Comparison of ENCODE assay signal across 13 cellular contexts in the genomic region with DNA sequence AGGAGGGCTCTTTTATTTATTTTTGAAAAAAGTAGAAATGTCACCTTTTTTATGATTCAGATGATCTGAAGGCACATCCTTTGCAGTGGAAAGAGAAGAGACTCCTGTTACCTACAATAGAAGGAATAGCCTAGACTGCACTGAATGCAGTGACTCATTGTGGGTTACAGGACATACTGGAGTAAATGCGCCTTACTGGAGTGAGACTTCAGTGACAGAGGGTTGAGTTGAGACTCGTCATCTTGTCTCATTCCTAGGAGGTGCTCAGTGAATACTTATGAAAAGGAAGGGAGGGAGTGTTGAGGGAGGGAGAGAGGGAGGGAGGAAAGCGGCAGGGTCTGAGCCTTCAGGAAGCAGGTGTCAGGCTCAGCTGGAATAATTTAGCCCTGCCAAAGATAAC. TPM values are rescaled to one million over a fixed set of nuclear protein-coding genes. Genes with fewer than 3 reads are reported as not detected.
DNase-seq lines count a peak whose midpoint lies in the region; ATAC-seq, FAIRE-seq and TF ChIP-seq lines count a peak whose summit lies in the region.
"Had no signal": no experiment of that assay in that cellular context is flagged by ENCODE, and none has a peak within 500 bp of the region (broad histone marks: within the 10 kb centered on the region; RNA-seq: fewer than 3 reads in every experiment).

No MANE protein-coding gene starts in this region.

- no peaks in the 10 kb centered on the region for H3K9me3 Mint-ChIP-seq in activated T-cell treated with anti-CD3 and anti-CD28 coated beads, Interleukin-2, amount 50 U/mL, for 72 hours
- no peaks in the 10 kb centered on the region for H3K9me3 Mint-ChIP-seq in T-helper 2 cell treated with Interferon-gamma antibody and Interleukin-4, amounts not matched to agents 5 μg/mL and 100 μg/mL, for 36 hours

- no peak for FAIRE-seq in urothelium cell line (lab: Jason Lieb, UNC)

- H3K9me3 ChIP-seq in SK-N-SH, result no peaks in the 10 kb centered on the region
- H3K9me3 ChIP-seq: adrenal gland, HAP-1 had no signal

- H3K4me1 ChIP-seq in SK-N-SH (ENCODE audit: control insufficient read depth in 1 of 2, insufficient read depth in 2 of 2, low read depth in 1 of 2, low read length in 1 of 2), result no peaks in the 10 kb centered on the region

- no peak overlapping the region for H3K4me3 Mint-ChIP-seq in activated T-cell treated with anti-CD3 and anti-CD28 coated beads, Interleukin-2, amount 50 U/mL, for 72 hours
- no peak overlapping the region for H3K4me3 Mint-ChIP-seq in T-helper 2 cell treated with Interferon-gamma antibody and Interleukin-4, amounts not matched to agents 5 μg/mL and 100 μg/mL, for 36 hours
- H3K4me3 Mint-ChIP-seq: nephron, T-helper 17 cell had no signal

- no peaks in the 10 kb centered on the region for H3K36me3 ChIP-seq in SK-N-SH (replicated peaks in 1 of 2; ENCODE audit: control insufficient read depth in 1 of 2, insufficient read depth in 2 of 2, low read length in 1 of 2)
- H3K36me3 ChIP-seq: adrenal gland, HAP-1 had no signal

- no peak for TF ChIP-seq RAD21 in SK-N-SH (IDR thresholded peaks at IDR 0.05; ENCODE audit: low read length)

- H4K20me1 ChIP-seq in SK-N-SH (ENCODE audit: insufficient read depth), result no peaks in the 10 kb centered on the region

- H3K27ac ChIP-seq in SK-N-SH (ENCODE audit: low read depth in 2 of 2, low read length in 1 of 2), result no peak overlapping the region
- H3K27ac ChIP-seq: adrenal gland had no signal

- no peak overlapping the region for H3K4me3 ChIP-seq in SK-N-SH (ENCODE audit: low read depth in 2 of 2, low read length in 1 of 2)
- no peak overlapping the region for H3K4me3 ChIP-seq in fibroblast of mammary gland (ENCODE audit: control insufficient read depth, low read depth, low read length)
- H3K4me3 ChIP-seq: adrenal gland, HAP-1 had no signal

- H3K9me2 ChIP-seq in SK-N-SH, result no peaks in the 10 kb centered on the region

- no peak overlapping the region for H3K9ac ChIP-seq in SK-N-SH

- WGBS in SK-N-SH (ENCODE audit: low lambda C conversion rate), result 43% methylated on average over 3 of the region's 3 CpGs

- H3K27me3 Mint-ChIP-seq in activated T-cell treated with anti-CD3 and anti-CD28 coated beads, Interleukin-2, amount 50 U/mL, for 72 hours (ENCODE audit: low read depth), result peaks cover 26% of the 10 kb centered on the region
- peaks cover 15% of the 10 kb centered on the region for H3K27me3 Mint-ChIP-seq in T-helper 2 cell treated with Interferon-gamma antibody and Interleukin-4, amounts not matched to agents 5 μg/mL and 100 μg/mL, for 36 hours (ENCODE audit: low read depth)

- H3F3A ChIP-seq in SK-N-SH (replicated peaks; ENCODE audit: insufficient read depth), result peaks cover 9% of the 10 kb centered on the region

- no peaks in the 10 kb centered on the region for H3K79me2 ChIP-seq in SK-N-SH (ENCODE audit: insufficient read depth)

- no peaks in the 10 kb centered on the region for H3K27me3 ChIP-seq in SK-N-SH (ENCODE audit: insufficient read depth)
- H3K27me3 ChIP-seq: adrenal gland had no signal

- peak; percentile 25 to 43 for ATAC-seq in activated T-cell treated with anti-CD3 and anti-CD28 coated beads, Interleukin-2, amount 50 U/mL, for 72 hours (replicated peaks in 1 of 2)
- ATAC-seq: T-helper 17 cell had no signal

- DNase-seq in activated T-cell treated with anti-CD3 and anti-CD28 coated beads, Interleukin-2, amount 50 U/mL, for 72 hours, result no peak
- DNase-seq in activated T-cell treated with anti-CD3 and anti-CD28 coated beads, Interleukin-2, amount 50 U/mL, for 48 hours, result no peak
- no peak for DNase-seq in SK-N-SH
- peak; percentile 72 for DNase-seq in fibroblast of mammary gland (ENCODE audit: low read depth)
- peak; percentile 66 for DNase-seq in urothelium cell line (ENCODE audit: low spot score)
- no peak for DNase-seq in medulla oblongata (ENCODE audit: extremely low spot score)
- no peak for DNase-seq in T-helper 2 cell treated with Interferon-gamma antibody and Interleukin-4, amounts not matched to agents 5 μg/mL and 100 μg/mL, for 36 hours (ENCODE audit: low spot score)
- no peak for DNase-seq in NCI-H2107 treated with DMSO at 0.1 percent for 48 hours (lab: John Stamatoyannopoulos, UW; ENCODE audit: unreplicated experiment)
- DNase-seq: NCI-H774, T-helper 17 cell had no signal

- TF ChIP-seq CTCF in SK-N-SH (IDR thresholded peaks at IDR 0.05), result no peak
- TF ChIP-seq CTCF in fibroblast of mammary gland (conservative IDR thresholded peaks at IDR 0.05; ENCODE audit: control insufficient read depth, insufficient read depth, low read depth, low read length), result no peak

- H3K4me2 ChIP-seq in SK-N-SH, result 0 out of 2 replicates have a peak overlapping the region, but pooled peaks have one; percentile 37

- CTCF ChIA-PET in SK-N-SH (lab: Yijun Ruan, JAX), result interaction anchor here (7.8 kb wide), 1 partner anchor 16 kb away, joined by 100 read pairs; no protein-coding TSS in a partner anchor

- no peak for TF ChIP-seq EP300 in SK-N-SH (IDR thresholded peaks at IDR 0.05; ENCODE audit: borderline replicate concordance in 1 of 2, low read depth in 1 of 2, low read length in 1 of 2)

- no peaks in the 10 kb centered on the region for H3K36me3 Mint-ChIP-seq in activated T-cell treated with anti-CD3 and anti-CD28 coated beads, Interleukin-2, amount 50 U/mL, for 72 hours (ENCODE audit: insufficient read depth in 2 of 2)
- H3K36me3 Mint-ChIP-seq in T-helper 2 cell treated with Interferon-gamma antibody and Interleukin-4, amounts not matched to agents 5 μg/mL and 100 μg/mL, for 36 hours (ENCODE audit: low read depth), result no peaks in the 10 kb centered on the region

- H3K27ac Mint-ChIP-seq in activated T-cell treated with anti-CD3 and anti-CD28 coated beads, Interleukin-2, amount 50 U/mL, for 72 hours, result no peak overlapping the region
- H3K27ac Mint-ChIP-seq in T-helper 2 cell treated with Interferon-gamma antibody and Interleukin-4, amounts not matched to agents 5 μg/mL and 100 μg/mL, for 36 hours, result no peak overlapping the region
- H3K27ac Mint-ChIP-seq: nephron, T-helper 17 cell had no signal

- H2AFZ ChIP-seq in SK-N-SH (ENCODE audit: low read depth), result no peak overlapping the region

- peaks cover 4% of the 10 kb centered on the region for H3K4me1 Mint-ChIP-seq in activated T-cell treated with anti-CD3 and anti-CD28 coated beads, Interleukin-2, amount 50 U/mL, for 72 hours (ENCODE audit: low read depth)
- H3K4me1 Mint-ChIP-seq in T-helper 2 cell treated with Interferon-gamma antibody and Interleukin-4, amounts not matched to agents 5 μg/mL and 100 μg/mL, for 36 hours (ENCODE audit: low read depth), result peaks cover 13% of the 10 kb centered on the region
- H3K4me1 Mint-ChIP-seq: nephron had no signal

- POLR2A ChIA-PET in SK-N-SH (lab: Yijun Ruan, JAX), result no interaction called here

TF ChIP-seq in SK-N-SH, 30 proteins besides CTCF, POLR2A, EP300 and RAD21:
- TF ChIP-seq RCOR1 (IDR thresholded peaks at IDR 0.05; ENCODE audit: low read length) (no peak), FOSL2 (IDR thresholded peaks at IDR 0.05; ENCODE audit: borderline replicate concordance, low read depth) (peak; percentile 27; the same call in 1 of the 2 replicates)
TF ChIP-seq in SK-N-SH: peak in this region for 1.

RNA-seq across cellular contexts. Expression of gene ANKRA2, which starts 25.2 kb away (rescaled TPM):
- total RNA-seq in activated T-cell treated with anti-CD3 and anti-CD28 coated beads, Interleukin-2, amount 50 U/mL, for 72 hours, result 10 to 100 TPM; 36.4 to 37.9 TPM
- 14.5 and 20.5 TPM in 2 replicates for polyA plus RNA-seq in SK-N-SH (2012; rRNA removed)
- 16.8 and 18.9 TPM in 2 replicates for polyA plus RNA-seq in SK-N-SH (2012; cell fraction: cytosol; rRNA removed)
- polyA plus RNA-seq in SK-N-SH (2012; cell fraction: nucleus; rRNA removed), result 21.7 and 38.5 TPM in 2 replicates

RNA-seq across cellular contexts. Expression of gene UTP15, which starts 25.4 kb away (rescaled TPM):
- total RNA-seq in activated T-cell treated with anti-CD3 and anti-CD28 coated beads, Interleukin-2, amount 50 U/mL, for 72 hours, result 10 to 100 TPM; 26.3 to 34.4 TPM
- 10.2 and 12.6 TPM in 2 replicates for polyA plus RNA-seq in SK-N-SH (2012; rRNA removed)
- polyA plus RNA-seq in SK-N-SH (2012; cell fraction: cytosol; rRNA removed), result 6.1 and 7.9 TPM in 2 replicates
- polyA plus RNA-seq in SK-N-SH (2012; cell fraction: nucleus; rRNA removed), result 50.8 and 77.7 TPM in 2 replicates

RNA-seq across cellular contexts. Expression of gene BTF3, which starts 42.0 kb away (rescaled TPM):
- total RNA-seq in activated T-cell treated with anti-CD3 and anti-CD28 coated beads, Interleukin-2, amount 50 U/mL, for 72 hours, result 1,000 to 10,000 TPM; 1,036 to 1,053 TPM
- polyA plus RNA-seq in SK-N-SH (2012; rRNA removed), result 458 and 492 TPM in 2 replicates
- polyA plus RNA-seq in SK-N-SH (2012; cell fraction: cytosol; rRNA removed), result 622 and 790 TPM in 2 replicates
- 127 and 171 TPM in 2 replicates for polyA plus RNA-seq in SK-N-SH (2012; cell fraction: nucleus; rRNA removed)

Comparison
In these comparisons a context has a peak if more than half of its experiments do, and no peak if none do; other contexts are left out.
1. DNase-seq: peak in fibroblast of mammary gland (single experiment) and urothelium cell line (single experiment); none in activated T-cell treated with anti-CD3 and anti-CD28 coated beads, Interleukin-2, amount 50 U/mL, for 72 hours (0 of 2), activated T-cell treated with anti-CD3 and anti-CD28 coated beads, Interleukin-2, amount 50 U/mL, for 48 hours (0 of 2), SK-N-SH (single experiment), medulla oblongata (single experiment), T-helper 2 cell treated with Interferon-gamma antibody and Interleukin-4, amounts not matched to agents 5 μg/mL and 100 μg/mL, for 36 hours (single experiment) and NCI-H2107 treated with DMSO at 0.1 percent for 48 hours (single experiment).